ENCODE assay signal across 1 cellular context in genomic region chr1:234643111-234643849, GRCh38.
TF ChIP-seq lines count a peak whose summit lies in the region.

No MANE protein-coding gene starts in this region.

TF ChIP-seq in HepG2, 621 proteins besides CTCF, POLR2A, EP300 and RAD21 (continued from another document and continues in another):
- TF ChIP-seq, protein P1, sequence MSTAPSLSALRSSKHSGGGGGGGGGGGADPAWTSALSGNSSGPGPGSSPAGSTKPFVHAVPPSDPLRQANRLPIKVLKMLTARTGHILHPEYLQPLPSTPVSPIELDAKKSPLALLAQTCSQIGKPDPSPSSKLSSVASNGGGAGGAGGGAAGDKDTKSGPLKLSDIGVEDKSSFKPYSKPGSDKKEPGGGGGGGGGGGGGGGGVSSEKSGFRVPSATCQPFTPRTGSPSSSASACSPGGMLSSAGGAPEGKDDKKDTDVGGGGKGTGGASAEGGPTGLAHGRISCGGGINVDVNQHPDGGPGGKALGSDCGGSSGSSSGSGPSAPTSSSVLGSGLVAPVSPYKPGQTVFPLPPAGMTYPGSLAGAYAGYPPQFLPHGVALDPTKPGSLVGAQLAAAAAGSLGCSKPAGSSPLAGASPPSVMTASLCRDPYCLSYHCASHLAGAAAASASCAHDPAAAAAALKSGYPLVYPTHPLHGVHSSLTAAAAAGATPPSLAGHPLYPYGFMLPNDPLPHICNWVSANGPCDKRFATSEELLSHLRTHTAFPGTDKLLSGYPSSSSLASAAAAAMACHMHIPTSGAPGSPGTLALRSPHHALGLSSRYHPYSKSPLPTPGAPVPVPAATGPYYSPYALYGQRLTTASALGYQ (CRISPR knock-in tag; IDR thresholded peaks at IDR 0.05): peak; percentile 100
- TF ChIP-seq, protein P2, sequence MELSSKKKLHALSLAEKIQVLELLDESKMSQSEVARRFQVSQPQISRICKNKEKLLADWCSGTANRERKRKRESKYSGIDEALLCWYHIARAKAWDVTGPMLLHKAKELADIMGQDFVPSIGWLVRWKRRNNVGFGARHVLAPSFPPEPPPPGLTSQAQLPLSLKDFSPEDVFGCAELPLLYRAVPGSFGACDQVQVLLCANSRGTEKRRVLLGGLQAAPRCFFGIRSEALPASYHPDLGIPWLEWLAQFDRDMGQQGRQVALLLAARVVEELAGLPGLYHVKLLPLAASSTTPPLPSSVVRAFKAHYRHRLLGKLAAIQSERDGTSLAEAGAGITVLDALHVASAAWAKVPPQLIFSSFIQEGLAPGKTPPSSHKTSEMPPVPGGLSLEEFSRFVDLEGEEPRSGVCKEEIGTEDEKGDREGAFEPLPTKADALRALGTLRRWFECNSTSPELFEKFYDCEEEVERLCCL (CRISPR knock-in tag; IDR thresholded peaks at IDR 0.05; ENCODE audit: borderline replicate concordance): no peak
- TF ChIP-seq ZSCAN20 (CRISPR knock-in tag; IDR thresholded peaks at IDR 0.05; ENCODE audit: borderline replicate concordance) (0 out of 2 replicates have a peak, but pooled peaks have one; percentile 33), MEF2D (CRISPR knock-in tag; IDR thresholded peaks at IDR 0.05) (peak; percentile 97), FOXA1 (IDR thresholded peaks at IDR 0.05) (peak; percentile 94), FOXA1 (CRISPR knock-in tag; IDR thresholded peaks at IDR 0.05) (peak; percentile 98), KLF6 (CRISPR knock-in tag; IDR thresholded peaks at IDR 0.05) (peak; percentile 84), ARID5B (CRISPR knock-in tag; IDR thresholded peaks at IDR 0.05) (peak; percentile 100), KDM1A (CRISPR knock-in tag; IDR thresholded peaks at IDR 0.05) (no peak; the same call in 1 of the 2 replicates), SCMH1 (CRISPR knock-in tag; IDR thresholded peaks at IDR 0.05; ENCODE audit: borderline replicate concordance) (no peak), HNF4G (IDR thresholded peaks at IDR 0.05; ENCODE audit: borderline replicate concordance, low read depth, low read length) (peak; percentile 89), HNF4G (CRISPR knock-in tag; IDR thresholded peaks at IDR 0.05; ENCODE audit: borderline replicate concordance, low read depth) (peak; percentile 92), ZNF260 (CRISPR knock-in tag; IDR thresholded peaks at IDR 0.05; ENCODE audit: borderline replicate concordance, low read depth) (no peak), ARID3A (IDR thresholded peaks at IDR 0.05; ENCODE audit: low read depth, low read length) (peak; percentile 73), BCL3 (CRISPR knock-in tag; IDR thresholded peaks at IDR 0.05) (peak; percentile 98), POLR2G (IDR thresholded peaks at IDR 0.05; ENCODE audit: low read depth, low read length) (peak; percentile 55), THYN1 (CRISPR knock-in tag; IDR thresholded peaks at IDR 0.05; ENCODE audit: borderline replicate concordance, low read depth) (no peak), ZNF510 (CRISPR knock-in tag; IDR thresholded peaks at IDR 0.05; ENCODE audit: low read depth) (peak; percentile 47; the same call in 1 of the 2 replicates), ZNF276 (CRISPR knock-in tag; IDR thresholded peaks at IDR 0.05; ENCODE audit: low read depth) (0 out of 2 replicates have a peak, but pooled peaks have one; percentile 72), CBX2 (IDR thresholded peaks at IDR 0.05; ENCODE audit: low read depth, low read length) (no peak), CBX2 (CRISPR knock-in tag; IDR thresholded peaks at IDR 0.05; ENCODE audit: low read depth) (no peak), CENPX (CRISPR knock-in tag; IDR thresholded peaks at IDR 0.05) (no peak), TARDBP (CRISPR knock-in tag; IDR thresholded peaks at IDR 0.05) (peak; percentile 99), ARNTL (CRISPR knock-in tag; IDR thresholded peaks at IDR 0.05) (peak; percentile 96), KDM5A (IDR thresholded peaks at IDR 0.05; ENCODE audit: borderline replicate concordance, low read length) (no peak), ZBTB7B (CRISPR knock-in tag; IDR thresholded peaks at IDR 0.05) (peak; percentile 98), PHF5A (CRISPR knock-in tag; IDR thresholded peaks at IDR 0.05; ENCODE audit: low read depth, unreplicated experiment) (peak; percentile 42), ZNF616 (CRISPR knock-in tag; IDR thresholded peaks at IDR 0.05; ENCODE audit: low read depth) (no peak), HCFC1 (IDR thresholded peaks at IDR 0.05; ENCODE audit: low read depth, low read length) (no peak; the same call in 1 of the 2 replicates), DR1 (CRISPR knock-in tag; IDR thresholded peaks at IDR 0.05) (peak; percentile 50; the same call in 1 of the 2 replicates), RBFOX2 (IDR thresholded peaks at IDR 0.05; ENCODE audit: low read depth, low read length) (peak; percentile 64), ZNF749 (CRISPR knock-in tag; IDR thresholded peaks at IDR 0.05; ENCODE audit: borderline replicate concordance) (peak; percentile 88; the same call in 1 of the 2 replicates), AKAP8 (CRISPR knock-in tag; IDR thresholded peaks at IDR 0.05) (peak; percentile 88), ZFP82 (CRISPR knock-in tag; IDR thresholded peaks at IDR 0.05; ENCODE audit: borderline replicate concordance) (no peak), ZNF720 (CRISPR knock-in tag; IDR thresholded peaks at IDR 0.05) (no peak), ZSCAN21 (CRISPR knock-in tag; IDR thresholded peaks at IDR 0.05; ENCODE audit: borderline replicate concordance) (peak; percentile 91), PITX1 (CRISPR knock-in tag; IDR thresholded peaks at IDR 0.05) (peak; percentile 98), SMYD3 (CRISPR knock-in tag; IDR thresholded peaks at IDR 0.05) (peak; percentile 55; the same call in 1 of the 2 replicates), ZBTB7A (CRISPR knock-in tag; IDR thresholded peaks at IDR 0.05) (peak; percentile 90; the same call in 1 of the 2 replicates), ZFAT (CRISPR knock-in tag; conservative IDR thresholded peaks at IDR 0.05) (no peak), E2F1 (CRISPR knock-in tag; IDR thresholded peaks at IDR 0.05) (peak; percentile 61; the same call in 1 of the 2 replicates), GABPA (IDR thresholded peaks at IDR 0.05; ENCODE audit: low read depth, low read length) (no peak), GABPA (CRISPR knock-in tag; IDR thresholded peaks at IDR 0.05; ENCODE audit: low read depth) (peak; percentile 77), SRY (CRISPR knock-in tag; IDR thresholded peaks at IDR 0.05) (peak; percentile 67; the same call in 1 of the 2 replicates)
- TF ChIP-seq, protein P3, sequence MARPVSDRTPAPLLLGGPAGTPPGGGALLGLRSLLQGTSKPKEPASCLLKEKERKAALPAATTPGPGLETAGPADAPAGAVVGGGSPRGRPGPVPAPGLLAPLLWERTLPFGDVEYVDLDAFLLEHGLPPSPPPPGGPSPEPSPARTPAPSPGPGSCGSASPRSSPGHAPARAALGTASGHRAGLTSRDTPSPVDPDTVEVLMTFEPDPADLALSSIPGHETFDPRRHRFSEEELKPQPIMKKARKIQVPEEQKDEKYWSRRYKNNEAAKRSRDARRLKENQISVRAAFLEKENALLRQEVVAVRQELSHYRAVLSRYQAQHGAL (CRISPR knock-in tag; IDR thresholded peaks at IDR 0.05; ENCODE audit: not compliant biosample characterization): no peak
- TF ChIP-seq, protein P4, sequence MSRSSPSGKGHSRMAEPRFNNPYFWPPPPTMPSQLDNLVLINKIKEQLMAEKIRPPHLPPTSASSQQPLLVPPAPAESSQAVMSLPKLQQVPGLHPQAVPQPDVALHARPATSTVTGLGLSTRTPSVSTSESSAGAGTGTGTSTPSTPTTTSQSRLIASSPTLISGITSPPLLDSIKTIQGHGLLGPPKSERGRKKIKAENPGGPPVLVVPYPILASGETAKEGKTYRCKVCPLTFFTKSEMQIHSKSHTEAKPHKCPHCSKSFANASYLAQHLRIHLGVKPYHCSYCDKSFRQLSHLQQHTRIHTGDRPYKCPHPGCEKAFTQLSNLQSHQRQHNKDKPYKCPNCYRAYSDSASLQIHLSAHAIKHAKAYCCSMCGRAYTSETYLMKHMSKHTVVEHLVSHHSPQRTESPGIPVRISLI (CRISPR knock-in tag; IDR thresholded peaks at IDR 0.05; ENCODE audit: borderline replicate concordance): peak; percentile 91; the same call in 1 of the 2 replicates
- TF ChIP-seq, protein P5, sequence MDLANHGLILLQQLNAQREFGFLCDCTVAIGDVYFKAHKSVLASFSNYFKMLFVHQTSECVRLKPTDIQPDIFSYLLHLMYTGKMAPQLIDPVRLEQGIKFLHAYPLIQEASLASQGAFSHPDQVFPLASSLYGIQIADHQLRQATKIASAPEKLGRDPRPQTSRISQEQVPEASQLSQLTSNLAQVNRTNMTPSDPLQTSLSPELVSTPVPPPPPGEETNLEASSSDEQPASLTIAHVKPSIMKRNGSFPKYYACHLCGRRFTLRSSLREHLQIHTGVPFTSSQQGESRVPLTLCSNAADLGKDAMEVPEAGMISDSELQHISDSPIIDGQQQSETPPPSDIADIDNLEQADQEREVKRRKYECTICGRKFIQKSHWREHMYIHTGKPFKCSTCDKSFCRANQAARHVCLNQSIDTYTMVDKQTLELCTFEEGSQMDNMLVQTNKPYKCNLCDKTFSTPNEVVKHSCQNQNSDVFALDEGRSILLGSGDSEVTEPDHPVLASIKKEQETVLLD (CRISPR knock-in tag; IDR thresholded peaks at IDR 0.05; ENCODE audit: low read depth): peak; percentile 57; the same call in 1 of the 2 replicates
- TF ChIP-seq, protein P6, sequence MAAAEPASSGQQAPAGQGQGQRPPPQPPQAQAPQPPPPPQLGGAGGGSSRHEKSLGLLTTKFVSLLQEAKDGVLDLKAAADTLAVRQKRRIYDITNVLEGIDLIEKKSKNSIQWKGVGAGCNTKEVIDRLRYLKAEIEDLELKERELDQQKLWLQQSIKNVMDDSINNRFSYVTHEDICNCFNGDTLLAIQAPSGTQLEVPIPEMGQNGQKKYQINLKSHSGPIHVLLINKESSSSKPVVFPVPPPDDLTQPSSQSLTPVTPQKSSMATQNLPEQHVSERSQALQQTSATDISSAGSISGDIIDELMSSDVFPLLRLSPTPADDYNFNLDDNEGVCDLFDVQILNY (CRISPR knock-in tag; conservative IDR thresholded peaks at IDR 0.05): no peak
